8 cellular contexts compared by ENCODE assay signal in the genomic region with DNA sequence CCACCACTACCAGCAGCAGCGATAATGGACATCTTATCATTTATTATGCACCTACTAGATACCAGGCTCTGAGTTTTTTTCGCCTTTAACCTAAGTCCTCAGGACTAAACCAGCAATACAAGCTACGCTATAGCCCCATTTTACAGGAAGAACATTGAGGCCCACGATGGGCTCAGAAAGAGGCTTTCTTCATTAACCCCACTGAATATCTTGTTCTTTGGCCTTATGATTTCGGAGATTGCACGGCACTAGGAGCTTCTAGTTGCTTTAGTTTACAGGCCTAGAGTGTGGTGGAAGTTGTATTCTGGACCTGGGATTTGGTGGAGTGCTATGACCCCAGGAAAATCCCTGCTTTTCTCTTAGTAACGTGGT. TPM values are rescaled to one million over a fixed set of nuclear protein-coding genes. Genes with fewer than 3 reads are reported as not detected.
DNase-seq lines count a peak whose midpoint lies in the region; ATAC-seq, FAIRE-seq and TF ChIP-seq lines count a peak whose summit lies in the region.

No MANE protein-coding gene starts in this region.

- TF ChIP-seq EP300 in K562 (IDR thresholded peaks at IDR 0.05; ENCODE audit: low read length) (no peak), tibial nerve (IDR thresholded peaks at IDR 0.05) (no peak)

- H3K4me1 ChIP-seq in K562 (replicated peaks in 1 of 2; ENCODE audit: control insufficient read depth in 2 of 2, insufficient read depth in 2 of 2, low read length in 2 of 2) (peaks cover 61 to 67% of the 10 kb centered on the region in 2 experiments), lower lobe of right lung (peaks cover 44% of the 10 kb centered on the region), tibial nerve (peaks cover 0 to 28% (median 16%) of the 10 kb centered on the region in 4 donors)

- H3K4me3 ChIP-seq in K562 (peak overlapping the region; percentile 96), lower lobe of right lung (peak overlapping the region; percentile 93), tibial nerve (peak overlapping the region; percentile 68 to 100 (median 94))

- H3K36me3 Mint-ChIP-seq in activated T-cell treated with anti-CD3 and anti-CD28 coated beads, Interleukin-2, amount 50 U/mL, for 24 hours (ENCODE audit: low read depth), result peaks cover 6% of the 10 kb centered on the region

- H3K27ac ChIP-seq in K562 (ENCODE audit: extremely low read depth, low read depth, low read length) (peak overlapping the region; percentile 6; the same call in 2 of the 3 replicates), lower lobe of right lung (no peak overlapping the region), tibial nerve (peak overlapping the region in 2 of 4 donors; percentile 89 to 90)

- intact Hi-C loops in K562 (cut with micrococcal nuclease) (loop anchor here (5.0 kb wide), 1 partner anchor 67 kb away; the partner anchor contains the start of gene MED18), lower lobe of right lung (cut with DNase I) (no loop called here)

- no peaks in the 10 kb centered on the region for H3K27me3 ChIP-seq in K562 (ENCODE audit: control insufficient read depth in 2 of 2, insufficient read depth in 2 of 2, low read length in 2 of 2)
- no peaks in the 10 kb centered on the region for H3K27me3 ChIP-seq in lower lobe of right lung (ENCODE audit: low read depth)
- H3K27me3 ChIP-seq in tibial nerve, result no peaks in the 10 kb centered on the region

- TF ChIP-seq POLR2A in K562 (conservative IDR thresholded peaks at IDR 0.05) (no peak), tibial nerve (IDR thresholded peaks at IDR 0.05) (no peak)

- no TSS peak for BruUV-seq in K562 (replicated peaks; lab: Mats Ljungman, UMichigan)

- no peak overlapping the region for H2AFZ ChIP-seq in K562 (ENCODE audit: low read depth, low read length)

- POLR2A ChIA-PET in K562 (lab: Yijun Ruan, JAX), result interaction anchor here (0.6 to 22.0 kb wide), 24 partner anchors 14 to 476 kb away, joined by 3 to 547 read pairs (median 4); partner anchors contain the start of genes ATP5IF1, MED18, RNU11 and YTHDF2

- no peaks in the 10 kb centered on the region for H3K9me3 Mint-ChIP-seq in activated T-cell treated with anti-CD3 and anti-CD28 coated beads, Interleukin-2, amount 50 U/mL, for 24 hours

- peak overlapping the region; percentile 15 for H3K27ac Mint-ChIP-seq in activated T-cell treated with anti-CD3 and anti-CD28 coated beads, Interleukin-2, amount 50 U/mL, for 24 hours

- peaks cover 42% of the 10 kb centered on the region for H3K4me1 Mint-ChIP-seq in activated T-cell treated with anti-CD3 and anti-CD28 coated beads, Interleukin-2, amount 50 U/mL, for 24 hours (ENCODE audit: low read depth)

- in situ Hi-C loops in K562 (cut with MboI), result no loop called here

- no peak for DNase-seq in activated T-cell treated with anti-CD3 and anti-CD28 coated beads, Interleukin-2, amount 50 U/mL, for 24 hours
- DNase-seq in activated T-cell treated with anti-CD3 and anti-CD28 coated beads, Interleukin-2, amount 50 U/mL, for 1 hour, result no peak
- no peak for DNase-seq in K562 (ENCODE audit: extremely low read depth in 1 of 4, low spot score in 3 of 4)
- DNase-seq in lower lobe of right lung, result no peak
- DNase-seq in tibial nerve (ENCODE audit: low spot score in 2 of 2), result no peak
- no peak for DNase-seq in medulla oblongata (ENCODE audit: extremely low spot score)
- DNase-seq in kidney tubule cell (ENCODE audit: low spot score), result no peak

- TF ChIP-seq CTCF in K562 (IDR thresholded peaks at IDR 0.05 in 2 of 3, conservative IDR thresholded peaks at IDR 0.05 in 1 of 3; ENCODE audit: insufficient read depth in 2 of 3, low read depth in 1 of 3, low read length in 3 of 3) (no peak), lower lobe of right lung (IDR thresholded peaks at IDR 0.05) (no peak), tibial nerve (IDR thresholded peaks at IDR 0.05) (no peak)

- peak overlapping the region; percentile 83 for H3K4me3 Mint-ChIP-seq in activated T-cell treated with anti-CD3 and anti-CD28 coated beads, Interleukin-2, amount 50 U/mL, for 24 hours

- no peaks in the 10 kb centered on the region for H3K9me1 ChIP-seq in K562 (ENCODE audit: control insufficient read depth, insufficient read depth, low read length)

- no peak for TF ChIP-seq RAD21 in K562 (CRISPR knock-in tag; conservative IDR thresholded peaks at IDR 0.05 in 1 of 2, IDR thresholded peaks at IDR 0.05 in 1 of 2)

- H3K79me2 ChIP-seq in K562 (ENCODE audit: control insufficient read depth, insufficient read depth, low read length), result peaks cover 64% of the 10 kb centered on the region

- H3K4me2 ChIP-seq in K562 (ENCODE audit: insufficient read depth, low read length), result peak overlapping the region; percentile 82

- CTCF ChIA-PET in K562 (lab: Yijun Ruan, JAX; ENCODE audit: low intra/inter-chr PET ratio), result interaction anchor here (1.3 kb wide), 1 partner anchor 211 kb away, joined by 3 read pairs; no protein-coding TSS in a partner anchor

- ATAC-seq in K562, result no peak
- no peak for ATAC-seq in lower lobe of right lung
- ATAC-seq in GM18909 (IDR thresholded peaks at IDR 0.05; ENCODE audit: poor library complexity, unreplicated experiment), result no peak

- H3K9me3 ChIP-seq in K562 (replicated peaks; ENCODE audit: control insufficient read depth, insufficient read depth, low read depth, low read length), result no peaks in the 10 kb centered on the region
- H3K9me3 ChIP-seq in lower lobe of right lung, result no peaks in the 10 kb centered on the region
- no peaks in the 10 kb centered on the region for H3K9me3 ChIP-seq in tibial nerve

- H3K36me3 ChIP-seq in K562 (ENCODE audit: control insufficient read depth, insufficient read depth, low read length), result peaks cover 8% of the 10 kb centered on the region; the same call in 2 of the 3 replicates
- H3K36me3 ChIP-seq in lower lobe of right lung, result no peaks in the 10 kb centered on the region
- no peaks in the 10 kb centered on the region for H3K36me3 ChIP-seq in tibial nerve

- H3K27me3 Mint-ChIP-seq in activated T-cell treated with anti-CD3 and anti-CD28 coated beads, Interleukin-2, amount 50 U/mL, for 24 hours, result no peaks in the 10 kb centered on the region

- peaks cover 38% of the 10 kb centered on the region for H4K20me1 ChIP-seq in K562 (replicated peaks; ENCODE audit: control insufficient read depth, insufficient read depth, low read length)

- no peak for FAIRE-seq in K562 (lab: Jason Lieb, UNC)

- 11% methylated on average over 7 of the region's 7 CpGs for WGBS in K562 (ENCODE audit: insufficient coverage, low coverage, missing lambda C conversion rate)
- 54 to 55% methylated on average over 7 of the region's 7 CpGs for WGBS in tibial nerve, 2 donors

- peak overlapping the region; percentile 40 to 95; a peak in 3 of 4 replicates for H3K9ac ChIP-seq in K562 (ENCODE audit: insufficient read depth in 1 of 2, low read depth in 2 of 2, low read length in 2 of 2)

RNA-seq across cellular contexts. Expression of gene SESN2, which starts 1.5 kb away (rescaled TPM):
- total RNA-seq in K562 (2011; cell fraction: chromatin; rRNA removed; ENCODE audit: low replicate concordance), result 14.6 and 34.6 TPM in 2 replicates
- total RNA-seq in K562 (2011; cell fraction: nucleolus; rRNA removed), result 26.1 and 26.2 TPM in 2 replicates
- total RNA-seq in K562 (2011; cell fraction: nucleoplasm; rRNA removed), result 23.4 and 26.2 TPM in 2 replicates
- total RNA-seq in K562 (2014; rRNA removed) (54.4 and 55.3 TPM in 2 replicates), K562 (2014; rRNA removed; fragmentation: Illumina TruSeq; extraction: Trizol) (16.8 and 16.9 TPM in 2 replicates), K562 (2015; rRNA removed; fragmentation: Illumina TruSeq; extraction: Trizol) (9.4 and 10.0 TPM in 2 replicates), K562 (2021) (61.1 and 71.3 TPM in 2 replicates), lower lobe of right lung (13.1 TPM), tibial nerve (10 to 100 TPM in 1 of 4 donors, 1 to 10 TPM in 3; 6.9 to 16.2 (median 8.9) TPM)
- polyA plus RNA-seq in K562 (2011; rRNA removed) (15.4 and 34.4 TPM in 2 replicates), K562 (2014; fragmentation: Illumina TruSeq; extraction: Trizol) (47.6 and 61.0 TPM in 2 replicates), K562 (2014; fragmentation: Nextera tagmentation; extraction: Ambion mirVana) (1 to 10 TPM; 3.7 to 5.4 TPM), K562 (2014; rRNA removed) (40.8 and 47.3 TPM in 2 replicates)
- polyA plus RNA-seq in K562 (2011; cell fraction: cytosol; rRNA removed), result 28.3 and 29.9 TPM in 2 replicates
- 26.7 and 31.1 TPM in 2 replicates for polyA plus RNA-seq in K562 (2011; cell fraction: nucleus; rRNA removed)
- 24.3 and 118 TPM in 2 replicates for polyA plus RNA-seq in K562 (2012)
- 13.4 and 14.9 TPM in 2 replicates for polyA minus RNA-seq in K562 (2011; rRNA and poly(A)+ RNA removed)
- polyA minus RNA-seq in K562 (2011; cell fraction: cytosol; rRNA and poly(A)+ RNA removed), result 15.4 and 28.6 TPM in 2 replicates
- 6.6 and 11.0 TPM in 2 replicates for polyA minus RNA-seq in K562 (2011; cell fraction: nucleus; rRNA and poly(A)+ RNA removed)

RNA-seq across cellular contexts. Expression of gene ATP5IF1, which starts 24.9 kb away (rescaled TPM):
- total RNA-seq in K562 (2011; cell fraction: chromatin; rRNA removed; ENCODE audit: low replicate concordance), result 48.2 and 59.7 TPM in 2 replicates
- total RNA-seq in K562 (2011; cell fraction: nucleolus; rRNA removed), result 75.0 and 82.2 TPM in 2 replicates
- 110 and 124 TPM in 2 replicates for total RNA-seq in K562 (2011; cell fraction: nucleoplasm; rRNA removed)
- total RNA-seq in K562 (2014; rRNA removed) (1,281 and 1,288 TPM in 2 replicates), K562 (2014; rRNA removed; fragmentation: Illumina TruSeq; extraction: Trizol) (303 and 353 TPM in 2 replicates), K562 (2015; rRNA removed; fragmentation: Illumina TruSeq; extraction: Trizol) (425 and 445 TPM in 2 replicates), K562 (2021) (380 and 403 TPM in 2 replicates), lower lobe of right lung (109 TPM), tibial nerve (100 to 1,000 TPM in 3 of 4 donors, 10 to 100 TPM in 1; 96.3 to 207 (median 148) TPM)
- polyA plus RNA-seq in K562 (2011; rRNA removed) (343 and 388 TPM in 2 replicates), K562 (2014; fragmentation: Illumina TruSeq; extraction: Trizol) (338 and 607 TPM in 2 replicates), K562 (2014; fragmentation: Nextera tagmentation; extraction: Ambion mirVana) (100 to 1,000 TPM; 292 to 545 TPM), K562 (2014; rRNA removed) (1,422 and 1,500 TPM in 2 replicates)
- polyA plus RNA-seq in K562 (2011; cell fraction: cytosol; rRNA removed), result 299 and 407 TPM in 2 replicates
- polyA plus RNA-seq in K562 (2011; cell fraction: nucleus; rRNA removed), result 273 and 321 TPM in 2 replicates
- 405 and 915 TPM in 2 replicates for polyA plus RNA-seq in K562 (2012)
- 92.2 and 94.1 TPM in 2 replicates for polyA minus RNA-seq in K562 (2011; rRNA and poly(A)+ RNA removed)
- 78.4 and 106 TPM in 2 replicates for polyA minus RNA-seq in K562 (2011; cell fraction: cytosol; rRNA and poly(A)+ RNA removed)
- 40.0 and 57.4 TPM in 2 replicates for polyA minus RNA-seq in K562 (2011; cell fraction: nucleus; rRNA and poly(A)+ RNA removed)

RNA-seq across cellular contexts. Expression of gene DNAJC8, which starts 28.0 kb away (rescaled TPM):
- total RNA-seq in K562 (2011; cell fraction: chromatin; rRNA removed; ENCODE audit: low replicate concordance), result 32.8 and 70.6 TPM in 2 replicates
- total RNA-seq in K562 (2011; cell fraction: nucleolus; rRNA removed), result 23.7 and 23.8 TPM in 2 replicates
- total RNA-seq in K562 (2011; cell fraction: nucleoplasm; rRNA removed), result 45.8 and 58.7 TPM in 2 replicates
- total RNA-seq in K562 (2014; rRNA removed), result 132 and 186 TPM in 2 replicates
- 209 and 236 TPM in 2 replicates for total RNA-seq in K562 (2014; rRNA removed; fragmentation: Illumina TruSeq; extraction: Trizol)
- 220 and 230 TPM in 2 replicates for total RNA-seq in K562 (2015; rRNA removed; fragmentation: Illumina TruSeq; extraction: Trizol)
- 143 and 153 TPM in 2 replicates for total RNA-seq in K562 (2021)
- polyA plus RNA-seq in K562 (2011; rRNA removed), result 150 and 176 TPM in 2 replicates
- polyA plus RNA-seq in K562 (2011; cell fraction: cytosol; rRNA removed), result 82.1 and 115 TPM in 2 replicates
- 52.7 and 76.2 TPM in 2 replicates for polyA plus RNA-seq in K562 (2011; cell fraction: nucleus; rRNA removed)
- polyA plus RNA-seq in K562 (2012), result 151 and 153 TPM in 2 replicates
- 279 and 343 TPM in 2 replicates for polyA plus RNA-seq in K562 (2014; fragmentation: Illumina TruSeq; extraction: Trizol)
- polyA plus RNA-seq in K562 (2014; fragmentation: Nextera tagmentation; extraction: Ambion mirVana), result 100 to 1,000 TPM; 264 to 508 TPM
- polyA plus RNA-seq in K562 (2014; rRNA removed), result 180 and 202 TPM in 2 replicates
- polyA minus RNA-seq in K562 (2011; rRNA and poly(A)+ RNA removed), result 63.9 and 71.8 TPM in 2 replicates
- 25.2 and 30.5 TPM in 2 replicates for polyA minus RNA-seq in K562 (2011; cell fraction: cytosol; rRNA and poly(A)+ RNA removed)
- 11.4 and 23.2 TPM in 2 replicates for polyA minus RNA-seq in K562 (2011; cell fraction: nucleus; rRNA and poly(A)+ RNA removed)
- total RNA-seq in lower lobe of right lung, result 68.9 TPM
- 10 to 100 TPM; 77.7 to 83.1 (median 79.9) TPM for total RNA-seq in tibial nerve
